ENCODE assay signal across 24 cellular contexts in the genomic region with DNA sequence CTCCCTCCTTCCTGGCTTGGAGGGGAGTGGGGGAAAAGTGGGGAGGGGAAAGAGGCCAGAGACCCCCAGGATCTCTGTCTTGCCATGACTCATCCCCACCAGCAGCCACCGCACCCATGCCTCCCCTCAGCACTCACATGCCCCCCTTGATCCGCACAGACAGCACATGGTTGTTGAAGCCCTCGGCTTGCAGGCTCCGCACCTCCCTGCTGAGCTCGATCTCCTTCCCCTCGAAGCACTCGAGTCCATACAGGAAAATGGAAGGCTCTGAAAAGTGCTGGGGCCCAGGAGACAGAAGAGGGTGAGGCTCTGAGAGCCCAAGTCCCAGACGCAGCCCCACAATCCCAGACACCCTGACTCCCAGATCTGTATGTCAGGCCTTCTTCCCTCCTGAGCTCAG. TPM values are rescaled to one million over a fixed set of nuclear protein-coding genes. Genes with fewer than 3 reads are reported as not detected.
"Had no signal": no experiment of that assay in that cellular context is flagged by ENCODE, and none has a peak within 500 bp of the region (broad histone marks: within the 10 kb centered on the region; RNA-seq: fewer than 3 reads in every experiment).

No MANE protein-coding gene starts in this region.

- H3K4me3 ChIP-seq: lung, spleen had no signal

- H3K4me1 Mint-ChIP-seq: activated naive CD8-positive, alpha-beta T cell treated with anti-CD3 and anti-CD28 coated beads for 36 hours; activated T-helper 17 cell treated with anti-CD3 and anti-CD28 coated beads, Interleukin-2, amount 50 U/mL, for 72 hours; natural killer cell had no signal

- H3K9me3 Mint-ChIP-seq: activated B cell treated with CpG ODN at 0.5 μM for 24 hours; activated CD8-positive, alpha-beta T cell treated with anti-CD3 and anti-CD28 coated beads for 36 hours; activated naive CD8-positive, alpha-beta T cell treated with anti-CD3 and anti-CD28 coated beads for 36 hours; activated T-helper 17 cell treated with anti-CD3 and anti-CD28 coated beads, Interleukin-2, amount 50 U/mL, for 72 hours; natural killer cell had no signal

- H3K27ac ChIP-seq: spleen had no signal

- ATAC-seq: activated CD8-positive, alpha-beta T cell treated with anti-CD3 and anti-CD28 coated beads for 36 hours; activated T-helper 17 cell treated with anti-CD3 and anti-CD28 coated beads, Interleukin-2, amount 50 U/mL, for 72 hours; left lobe of liver; natural killer cell had no signal

- DNase-seq: activated B cell treated with CpG ODN at 0.5 μM for 24 hours; activated CD4-positive, alpha-beta T cell treated with anti-CD3 and anti-CD28 coated beads for 48 hours; activated naive CD4-positive, alpha-beta T cell; activated naive CD8-positive, alpha-beta T cell treated with anti-CD3 and anti-CD28 coated beads for 36 hours; activated T-cell treated with anti-CD3 and anti-CD28 coated beads, Interleukin-2, amount 50 U/mL, for 1 hour; amniotic stem cell; erythroblast; foreskin melanocyte; hypothalamus; natural killer cell; nucleus accumbens; posterior cingulate gyrus; retina; spleen; stimulated activated naive CD4-positive, alpha-beta T cell had no signal

- H3K9me3 ChIP-seq: spleen had no signal

- FAIRE-seq: colon, keratinocyte, TTC549 had no signal

- H3K27me3 Mint-ChIP-seq: activated B cell treated with CpG ODN at 0.5 μM for 24 hours; activated CD8-positive, alpha-beta T cell treated with anti-CD3 and anti-CD28 coated beads for 36 hours; activated naive CD8-positive, alpha-beta T cell treated with anti-CD3 and anti-CD28 coated beads for 36 hours; activated T-helper 17 cell treated with anti-CD3 and anti-CD28 coated beads, Interleukin-2, amount 50 U/mL, for 72 hours had no signal

- H3K36me3 Mint-ChIP-seq: natural killer cell had no signal

- H3K27ac Mint-ChIP-seq: activated B cell treated with CpG ODN at 0.5 μM for 24 hours; activated CD8-positive, alpha-beta T cell treated with anti-CD3 and anti-CD28 coated beads for 36 hours; activated naive CD8-positive, alpha-beta T cell treated with anti-CD3 and anti-CD28 coated beads for 36 hours; activated T-helper 17 cell treated with anti-CD3 and anti-CD28 coated beads, Interleukin-2, amount 50 U/mL, for 72 hours; natural killer cell had no signal

- H3K4me3 Mint-ChIP-seq: activated B cell treated with CpG ODN at 0.5 μM for 24 hours; activated CD8-positive, alpha-beta T cell treated with anti-CD3 and anti-CD28 coated beads for 36 hours; activated naive CD8-positive, alpha-beta T cell treated with anti-CD3 and anti-CD28 coated beads for 36 hours; activated T-helper 17 cell treated with anti-CD3 and anti-CD28 coated beads, Interleukin-2, amount 50 U/mL, for 72 hours; natural killer cell had no signal

RNA-seq across cellular contexts. Expression of gene CRYBG2, which starts 25.3 kb away (rescaled TPM):
- total RNA-seq: cardiac septum had no signal

RNA-seq across cellular contexts. Expression of gene ZNF683, which starts 44.0 kb away (rescaled TPM):
- total RNA-seq: activated B cell treated with CpG ODN at 0.5 μM for 24 hours; activated T-helper 17 cell treated with anti-CD3 and anti-CD28 coated beads, Interleukin-2, amount 50 U/mL, for 72 hours; cardiac septum; left lobe of liver; urinary bladder had no signal
- polyA plus RNA-seq: keratinocyte had no signal
